In the genomic region with DNA sequence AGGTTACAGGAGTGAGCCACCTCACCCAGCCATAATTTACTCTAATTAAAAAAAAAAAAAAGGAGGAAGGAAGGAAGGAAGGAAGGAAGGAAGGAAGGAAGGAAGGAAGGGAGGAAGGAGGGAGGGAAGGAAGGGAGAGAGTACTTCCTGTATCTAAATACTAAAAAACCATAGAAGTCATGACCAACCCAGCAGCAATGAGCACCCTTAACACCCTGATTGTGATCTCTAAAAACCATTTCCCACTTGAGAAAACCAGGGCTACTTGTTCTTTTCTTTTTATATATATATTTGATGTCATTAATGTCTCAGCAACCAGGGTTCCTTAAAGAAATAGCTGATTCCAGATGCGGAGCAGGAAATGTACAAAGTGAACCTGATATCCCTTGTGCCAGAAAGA, we compare ENCODE assay signal across 13 cellular contexts. TPM values are rescaled to one million over a fixed set of nuclear protein-coding genes. Genes with fewer than 3 reads are reported as not detected.
DNase-seq lines count a peak whose midpoint lies in the region; ATAC-seq and TF ChIP-seq lines count a peak whose summit lies in the region.
"Had no signal": no experiment of that assay in that cellular context is flagged by ENCODE, and none has a peak within 500 bp of the region (broad histone marks: within the 10 kb centered on the region; RNA-seq: fewer than 3 reads in every experiment).

No MANE protein-coding gene starts in this region.

- H3K18ac ChIP-seq in trophoblast cell (ENCODE audit: low read length): no peak overlapping the region

- H4K12ac ChIP-seq in trophoblast cell (ENCODE audit: low read depth, low read length): no peak overlapping the region

- peak overlapping the region; percentile 82 for H3K27ac Mint-ChIP-seq in activated CD8-positive, alpha-beta memory T cell treated with anti-CD3 and anti-CD28 coated beads, Interleukin-2, amount 10 ng/mL, durations not matched to agents 7 days and 5 days
- H3K27ac Mint-ChIP-seq in activated naive CD8-positive, alpha-beta T cell treated with anti-CD3 and anti-CD28 coated beads for 36 hours: peak overlapping the region; percentile 81

- peak overlapping the region; percentile 83 for H3K4ac ChIP-seq in trophoblast cell (ENCODE audit: low read depth, low read length)

- DNase-seq in activated CD8-positive, alpha-beta memory T cell treated with anti-CD3 and anti-CD28 coated beads, Interleukin-2, amount 10 ng/mL, durations not matched to agents 7 days and 5 days: no peak
- no peak for DNase-seq in activated CD8-positive, alpha-beta memory T cell treated with anti-CD3 and anti-CD28 coated beads, Interleukin-2, amount 50 U/mL, for 4 hours
- no peak for DNase-seq in activated naive CD8-positive, alpha-beta T cell treated with anti-CD3 and anti-CD28 coated beads for 36 hours
- DNase-seq in trophoblast cell: no peak
- no peak for DNase-seq in activated CD4-positive, CD25-positive, alpha-beta regulatory T cell treated with anti-CD3 and anti-CD28 coated beads, Interleukin-2, amount 50 U/mL, for 72 hours
- no peak for DNase-seq in left ventricle myocardium superior
- DNase-seq in GM13977 (ENCODE audit: low spot score): no peak
- DNase-seq: amygdala; MG63; NCI-H187; NCI-H446; NK-92 treated with Interleukin-12 subunit alpha and Interleukin-12 subunit beta, amount 100 ng/mL, for 24 hours had no signal

- no peak overlapping the region for H3K4me3 Mint-ChIP-seq in activated CD8-positive, alpha-beta memory T cell treated with anti-CD3 and anti-CD28 coated beads, Interleukin-2, amount 10 ng/mL, durations not matched to agents 7 days and 5 days
- no peak overlapping the region for H3K4me3 Mint-ChIP-seq in activated naive CD8-positive, alpha-beta T cell treated with anti-CD3 and anti-CD28 coated beads for 36 hours

- H4K91ac ChIP-seq in trophoblast cell (ENCODE audit: low read depth, low read length): no peak overlapping the region

- H2AK5ac ChIP-seq in trophoblast cell (ENCODE audit: low read length): no peak overlapping the region

- H4K8ac ChIP-seq in trophoblast cell (ENCODE audit: low read depth, low read length): no peak overlapping the region

- no peak overlapping the region for H3K14ac ChIP-seq in trophoblast cell (ENCODE audit: low read length)

- H3K9ac ChIP-seq in trophoblast cell (ENCODE audit: low read length): no peak overlapping the region

- H3K4me3 ChIP-seq in trophoblast cell (ENCODE audit: low read depth, low read length): no peak overlapping the region
- H3K4me3 ChIP-seq: MG63 had no signal

- no peak overlapping the region for H2BK5ac ChIP-seq in trophoblast cell (ENCODE audit: low read depth, low read length, poor library complexity)

- no peaks in the 10 kb centered on the region for H3K27me3 ChIP-seq in trophoblast cell (ENCODE audit: insufficient read depth, low read length)
- H3K27me3 ChIP-seq: MG63 had no signal

- peaks cover 42% of the 10 kb centered on the region for H3K4me1 Mint-ChIP-seq in activated CD8-positive, alpha-beta memory T cell treated with anti-CD3 and anti-CD28 coated beads, Interleukin-2, amount 10 ng/mL, durations not matched to agents 7 days and 5 days
- peaks cover 40% of the 10 kb centered on the region for H3K4me1 Mint-ChIP-seq in activated naive CD8-positive, alpha-beta T cell treated with anti-CD3 and anti-CD28 coated beads for 36 hours

- ATAC-seq in activated CD8-positive, alpha-beta memory T cell treated with anti-CD3 and anti-CD28 coated beads, Interleukin-2, amount 10 ng/mL, durations not matched to agents 7 days and 5 days: no peak
- no peak for ATAC-seq in left ventricle myocardium superior

- H3K36me3 ChIP-seq in KOPT-K1 (ENCODE audit: insufficient read depth, low read length) (no peaks in the 10 kb centered on the region), trophoblast cell (ENCODE audit: control insufficient read depth in 1 of 2, insufficient read depth in 2 of 2, low read length in 2 of 2) (no peaks in the 10 kb centered on the region)

- peaks cover 7% of the 10 kb centered on the region for H3K36me3 Mint-ChIP-seq in activated CD8-positive, alpha-beta memory T cell treated with anti-CD3 and anti-CD28 coated beads, Interleukin-2, amount 10 ng/mL, durations not matched to agents 7 days and 5 days
- H3K36me3 Mint-ChIP-seq in activated naive CD8-positive, alpha-beta T cell treated with anti-CD3 and anti-CD28 coated beads for 36 hours: peaks cover 17% of the 10 kb centered on the region

- H3K9me3 Mint-ChIP-seq in activated CD8-positive, alpha-beta memory T cell treated with anti-CD3 and anti-CD28 coated beads, Interleukin-2, amount 10 ng/mL, durations not matched to agents 7 days and 5 days (ENCODE audit: low read depth): no peaks in the 10 kb centered on the region
- H3K9me3 Mint-ChIP-seq in activated naive CD8-positive, alpha-beta T cell treated with anti-CD3 and anti-CD28 coated beads for 36 hours: peaks cover 7% of the 10 kb centered on the region

- H3K27ac ChIP-seq in KOPT-K1 (ENCODE audit: low read depth, low read length, poor library complexity, severe bottlenecking) (peak overlapping the region; percentile 76), trophoblast cell (ENCODE audit: low read depth, low read length) (peak overlapping the region; percentile 0)

- H3K4me2 ChIP-seq in trophoblast cell (ENCODE audit: low read length): no peak overlapping the region

- intact Hi-C loops in left ventricle myocardium superior (cut with micrococcal nuclease): no loop called here

- in situ Hi-C loops in GM13977 (cut with MboI; ENCODE audit: low pct_unique_long_range_greater_than_20kb, low sequenced_read_pairs, unreplicated experiment): no loop called here

- H3K79me1 ChIP-seq in trophoblast cell (ENCODE audit: low read length): no peaks in the 10 kb centered on the region

- CTCF ChIA-PET in activated CD8-positive, alpha-beta memory T cell treated with anti-CD3 and anti-CD28 coated beads, Interleukin-2, amount 10 ng/mL, durations not matched to agents 7 days and 5 days (lab: Charles Lee): interaction anchor here (1.3 to 1.5 kb wide), 2 partner anchors 38 to 55 kb away, joined by 3 read pairs; no protein-coding TSS in a partner anchor

- H3K79me2 ChIP-seq in trophoblast cell (ENCODE audit: control insufficient read depth, insufficient read depth, low read length, poor library complexity): peaks cover 14% of the 10 kb centered on the region

- WGBS in trophoblast cell (ENCODE audit: extremely low coverage, insufficient coverage, insufficient read length): no CpG with 5 or more reads among the region's 1 CpG

- peaks cover 14% of the 10 kb centered on the region for H3K9me3 ChIP-seq in KOPT-K1 (ENCODE audit: insufficient read depth, low read length, poor library complexity, severe bottlenecking)
- H3K9me3 ChIP-seq in trophoblast cell (ENCODE audit: insufficient read depth, low read depth, low read length): no peaks in the 10 kb centered on the region

- no peak overlapping the region for H2BK120ac ChIP-seq in trophoblast cell (ENCODE audit: insufficient read depth, low read length, poor library complexity)

- H2BK12ac ChIP-seq in trophoblast cell (ENCODE audit: low read length): no peak overlapping the region

- H3K27me3 Mint-ChIP-seq in activated CD8-positive, alpha-beta memory T cell treated with anti-CD3 and anti-CD28 coated beads, Interleukin-2, amount 10 ng/mL, durations not matched to agents 7 days and 5 days: no peaks in the 10 kb centered on the region
- no peaks in the 10 kb centered on the region for H3K27me3 Mint-ChIP-seq in activated naive CD8-positive, alpha-beta T cell treated with anti-CD3 and anti-CD28 coated beads for 36 hours

- H3K23ac ChIP-seq in trophoblast cell (ENCODE audit: low read length): no peak overlapping the region

- H2AFZ ChIP-seq in trophoblast cell (ENCODE audit: insufficient read depth, low read length, poor library complexity): no peak overlapping the region

- no peak for TF ChIP-seq CTCF in GM13977 (IDR thresholded peaks at IDR 0.05; ENCODE audit: extremely low read depth, insufficient read depth, missing control alignments)

- peaks cover 6 to 14% of the 10 kb centered on the region in 2 experiments for H3K4me1 ChIP-seq in trophoblast cell (ENCODE audit: control insufficient read depth in 1 of 2, insufficient read depth in 2 of 2, low read length in 2 of 2)

RNA-seq across cellular contexts. Expression of gene ARID4B, which starts 31.2 kb away (rescaled TPM):
- 10 to 100 TPM; 43.3 to 61.0 TPM for total RNA-seq in activated CD8-positive, alpha-beta memory T cell treated with anti-CD3 and anti-CD28 coated beads, Interleukin-2, amount 10 ng/mL, durations not matched to agents 7 days and 5 days
- total RNA-seq in activated naive CD8-positive, alpha-beta T cell treated with anti-CD3 and anti-CD28 coated beads for 36 hours: 10 to 100 TPM; 30.1 to 30.6 TPM
- polyA plus RNA-seq in trophoblast cell (2013): 24.9 and 25.2 TPM in 2 replicates
- total RNA-seq in left ventricle myocardium superior: 18.3 TPM

RNA-seq across cellular contexts. Expression of gene GGPS1, which starts 31.6 kb away (rescaled TPM):
- 10 to 100 TPM; 22.7 to 23.9 TPM for total RNA-seq in activated CD8-positive, alpha-beta memory T cell treated with anti-CD3 and anti-CD28 coated beads, Interleukin-2, amount 10 ng/mL, durations not matched to agents 7 days and 5 days
- total RNA-seq in activated naive CD8-positive, alpha-beta T cell treated with anti-CD3 and anti-CD28 coated beads for 36 hours: 10 to 100 TPM; 29.4 to 29.5 TPM
- polyA plus RNA-seq in trophoblast cell (2013): 52.1 and 52.6 TPM in 2 replicates
- 29.8 TPM for total RNA-seq in left ventricle myocardium superior
